ENCODE assay signal across 25 cellular contexts in genomic region chr16:19776565-19776964, GRCh38.
"Had no signal": no experiment of that assay in that cellular context is flagged by ENCODE, and none has a peak within 500 bp of the region (broad histone marks: within the 10 kb centered on the region; RNA-seq: fewer than 3 reads in every experiment).

No MANE protein-coding gene starts in this region.

- H3K9me3 ChIP-seq: adrenal gland, body of pancreas, heart right ventricle, left lung, lower lobe of right lung, spleen, testis, transverse colon had no signal

- H3K4me1 ChIP-seq: adrenal gland, body of pancreas, left lung, lower lobe of right lung, testis, transverse colon had no signal

- H3K27ac ChIP-seq: adrenal gland, body of pancreas, cardiac muscle cell, coronary artery, left lung, lower lobe of right lung, testis, transverse colon, VCaP had no signal

- DNase-seq: activated CD4-positive, alpha-beta T cell treated with anti-CD3 and anti-CD28 coated beads for 4 hours; activated CD4-positive, alpha-beta T cell treated with anti-CD3 and anti-CD28 coated beads, Interleukin-2, amount 50 U/mL, for 48 hours; activated CD8-positive, alpha-beta memory T cell treated with anti-CD3 and anti-CD28 coated beads for 24 hours; activated effector memory CD4-positive, alpha-beta T cell treated with Interleukin-2 at 50 U/mL for 16 hours; activated naive CD4-positive, alpha-beta T cell treated with anti-CD3 and anti-CD28 coated beads for 36 hours; activated naive CD8-positive, alpha-beta T cell treated with anti-CD3 and anti-CD28 coated beads for 36 hours; adrenal gland; aorta; body of pancreas; foreskin fibroblast; heart right ventricle; left lung; lower lobe of right lung; mesenchymal stem cell; naive thymus-derived CD8-positive, alpha-beta T cell; nucleus accumbens; right cardiac atrium; spleen; stimulated activated naive CD4-positive, alpha-beta T cell; T-helper 9 cell; testis; transverse colon had no signal

- H3K36me3 ChIP-seq: adrenal gland, cardiac muscle cell, heart right ventricle, left lung, lower lobe of right lung, spleen, transverse colon had no signal

- H3K27me3 ChIP-seq: adrenal gland, body of pancreas, cardiac muscle cell, heart right ventricle, left lung, spleen, testis, transverse colon had no signal

- H3K4me3 ChIP-seq: adrenal gland, body of pancreas, cardiac muscle cell, coronary artery, heart right ventricle, left lung, lower lobe of right lung, spleen, testis, transverse colon had no signal
